Comparison of ENCODE assay signal across 1 cellular context in genomic region chr9:121340676-121341392, GRCh38.
TF ChIP-seq lines count a peak whose summit lies in the region.

No MANE protein-coding gene starts in this region.

TF ChIP-seq in GM23338, 12 proteins besides CTCF, POLR2A, EP300 and RAD21 (continued from another document):
- TF ChIP-seq REST (IDR thresholded peaks at IDR 0.05; ENCODE audit: unreplicated experiment) (no peak), CREB1 (CRISPR knock-in tag; IDR thresholded peaks at IDR 0.05; ENCODE audit: low read depth) (no peak), JUNB (IDR thresholded peaks at IDR 0.05; ENCODE audit: unreplicated experiment) (no peak), POLR2AphosphoS5 (IDR thresholded peaks at IDR 0.05; ENCODE audit: low read depth) (no peak), EZH2 (IDR thresholded peaks at IDR 0.05; ENCODE audit: low read depth, unreplicated experiment) (no peak), ZNF114 (CRISPR knock-in tag; IDR thresholded peaks at IDR 0.05) (no peak), EZH2phosphoT487 (IDR thresholded peaks at IDR 0.05; ENCODE audit: unreplicated experiment) (no peak)
